Comparison of ENCODE assay signal across 25 cellular contexts in genomic region chr1:51621161-51621560, GRCh38. TPM values are rescaled to one million over a fixed set of nuclear protein-coding genes. Genes with fewer than 3 reads are reported as not detected.
DNase-seq lines count a peak whose midpoint lies in the region; ATAC-seq, FAIRE-seq and TF ChIP-seq lines count a peak whose summit lies in the region.
"Had no signal": no experiment of that assay in that cellular context is flagged by ENCODE, and none has a peak within 500 bp of the region (broad histone marks: within the 10 kb centered on the region; RNA-seq: fewer than 3 reads in every experiment).

No MANE protein-coding gene starts in this region.

- no peak overlapping the region for H3K27ac Mint-ChIP-seq in neural progenitor cell
- no peak overlapping the region for H3K27ac Mint-ChIP-seq in stimulated activated memory B cell treated with anti-CD40 and anti-IgM and Interleukin-4, amounts not matched to agents 10 μg/mL and 1 μg/mL and 100 μg/mL, for 72 hours
- no peak overlapping the region for H3K27ac Mint-ChIP-seq in activated naive CD4-positive, alpha-beta T cell treated with anti-CD3 and anti-CD28 coated beads for 36 hours
- H3K27ac Mint-ChIP-seq: activated CD8-positive, alpha-beta T cell treated with anti-CD3 and anti-CD28 coated beads, Interleukin-2, amount 10 ng/mL, durations not matched to agents 7 days and 5 days had no signal

- H3K36me3 ChIP-seq in HEK293 (ENCODE audit: control insufficient read depth in 2 of 2, insufficient read depth in 1 of 2, low read length in 2 of 2) (no peaks in the 10 kb centered on the region), ascending aorta (no peaks in the 10 kb centered on the region), neural progenitor cell (no peaks in the 10 kb centered on the region)
- H3K36me3 ChIP-seq: brain microvascular endothelial cell, colonic mucosa, gastroesophageal sphincter, HAP-1, prostate gland had no signal

- ATAC-seq in A549, result no peak
- ATAC-seq in stimulated activated memory B cell treated with anti-CD40 and anti-IgM and Interleukin-4, amounts not matched to agents 10 μg/mL and 1 μg/mL and 100 μg/mL, for 72 hours, result no peak
- ATAC-seq: activated CD8-positive, alpha-beta T cell treated with anti-CD3 and anti-CD28 coated beads, Interleukin-2, amount 10 ng/mL, durations not matched to agents 7 days and 5 days; gastroesophageal sphincter had no signal

- POLR2A ChIA-PET in A549 (lab: Yijun Ruan, JAX), result no interaction called here
- POLR2A ChIA-PET in HEK293 (lab: Yijun Ruan, JAX), result interaction anchor here (1.7 kb wide), 1 partner anchor 148 kb away, joined by 5 read pairs; no protein-coding TSS in a partner anchor

- no peak overlapping the region for H3K4me3 ChIP-seq in A549
- H3K4me3 ChIP-seq in HEK293 (ENCODE audit: low read depth, low read length), result no peak overlapping the region
- peak overlapping the region in 1 of 2 donors; percentile 11 for H3K4me3 ChIP-seq in ascending aorta
- no peak overlapping the region for H3K4me3 ChIP-seq in neural progenitor cell
- H3K4me3 ChIP-seq: colonic mucosa, HAP-1, prostate gland had no signal

- peaks cover 14% of the 10 kb centered on the region for H3K4me1 Mint-ChIP-seq in neural progenitor cell
- H3K4me1 Mint-ChIP-seq in stimulated activated memory B cell treated with anti-CD40 and anti-IgM and Interleukin-4, amounts not matched to agents 10 μg/mL and 1 μg/mL and 100 μg/mL, for 72 hours, result peaks cover 50% of the 10 kb centered on the region
- peaks cover 40% of the 10 kb centered on the region for H3K4me1 Mint-ChIP-seq in activated naive CD4-positive, alpha-beta T cell treated with anti-CD3 and anti-CD28 coated beads for 36 hours (ENCODE audit: low read depth)

- H3K27ac ChIP-seq in A549, result peak overlapping the region; percentile 60 to 62
- H3K27ac ChIP-seq in HEK293 (ENCODE audit: extremely low read depth, low read depth, low read length), result no peak overlapping the region
- H3K27ac ChIP-seq in ascending aorta, result peak overlapping the region; percentile 91 to 92
- no peak overlapping the region for H3K27ac ChIP-seq in neural progenitor cell
- H3K27ac ChIP-seq: brain microvascular endothelial cell, colonic mucosa, HL-60 had no signal

- TF ChIP-seq POLR2A in A549 (IDR thresholded peaks at IDR 0.05; ENCODE audit: low read length), result no peak

- DNase-seq in A549 (ENCODE audit: low read depth in 1 of 2, low spot score in 1 of 2), result peak in 1 of 2 experiments; percentile 61
- DNase-seq in ascending aorta (ENCODE audit: low spot score in 2 of 2), result no peak
- peak; percentile 9 for DNase-seq in neural progenitor cell (ENCODE audit: low spot score)
- no peak for DNase-seq in inferior parietal cortex (ENCODE audit: extremely low spot score)
- no peak for DNase-seq in activated naive CD4-positive, alpha-beta T cell treated with anti-CD3 and anti-CD28 coated beads for 36 hours
- DNase-seq in NCI-H1436 treated with DMSO at 0.1 percent for 48 hours (lab: John Stamatoyannopoulos, UW), result no peak
- DNase-seq: activated CD8-positive, alpha-beta T cell treated with anti-CD3 and anti-CD28 coated beads, Interleukin-2, amount 10 ng/mL, durations not matched to agents 7 days and 5 days; activated gamma-delta T cell; activated T-cell treated with anti-CD3 and anti-CD28 coated beads for 4 hours; brain microvascular endothelial cell; colonic mucosa; DMS79; mammary epithelial cell; NCI-H1417; NCI-H510A; stimulated activated CD4-positive, alpha-beta T cell treated with anti-CD3 and anti-CD28 coated beads, Interleukin-2, amount 100 ng/mL, for 24 hours; T-helper 1 cell had no signal

- H3K27me3 Mint-ChIP-seq in neural progenitor cell (ENCODE audit: insufficient read depth, low read depth), result no peaks in the 10 kb centered on the region
- H3K27me3 Mint-ChIP-seq in stimulated activated memory B cell treated with anti-CD40 and anti-IgM and Interleukin-4, amounts not matched to agents 10 μg/mL and 1 μg/mL and 100 μg/mL, for 72 hours, result no peaks in the 10 kb centered on the region
- no peaks in the 10 kb centered on the region for H3K27me3 Mint-ChIP-seq in activated naive CD4-positive, alpha-beta T cell treated with anti-CD3 and anti-CD28 coated beads for 36 hours (ENCODE audit: low read depth)

- H3K4me1 ChIP-seq in A549 (peaks cover 75% of the 10 kb centered on the region), HEK293 (ENCODE audit: control insufficient read depth, insufficient read depth, low read length) (peaks cover 34% of the 10 kb centered on the region), ascending aorta (peaks cover 5 to 32% of the 10 kb centered on the region in 2 donors), neural progenitor cell (peaks cover 15% of the 10 kb centered on the region)
- H3K4me1 ChIP-seq: prostate gland had no signal

- no peak overlapping the region for H3K9ac ChIP-seq in neural progenitor cell

- TF ChIP-seq EP300 in A549 (IDR thresholded peaks at IDR 0.05), result no peak

- H3K36me3 Mint-ChIP-seq in neural progenitor cell, result no peaks in the 10 kb centered on the region
- H3K36me3 Mint-ChIP-seq in stimulated activated memory B cell treated with anti-CD40 and anti-IgM and Interleukin-4, amounts not matched to agents 10 μg/mL and 1 μg/mL and 100 μg/mL, for 72 hours, result peaks cover 7% of the 10 kb centered on the region
- H3K36me3 Mint-ChIP-seq in activated naive CD4-positive, alpha-beta T cell treated with anti-CD3 and anti-CD28 coated beads for 36 hours (ENCODE audit: low read depth), result peaks cover 1% of the 10 kb centered on the region

- CTCF ChIA-PET in A549 (lab: Yijun Ruan, JAX), result interaction anchor here (1.9 kb wide), 1 partner anchor 148 kb away, joined by 9 read pairs; no protein-coding TSS in a partner anchor
- CTCF ChIA-PET in HEK293 (lab: Yijun Ruan, JAX), result interaction anchor here (0.7 kb wide), 1 partner anchor 307 kb away, joined by 3 read pairs; no protein-coding TSS in a partner anchor
- CTCF ChIA-PET in activated naive CD4-positive, alpha-beta T cell treated with anti-CD3 and anti-CD28 coated beads for 36 hours (lab: Charles Lee), result no interaction called here

- peaks cover 3% of the 10 kb centered on the region for H4K20me1 ChIP-seq in neural progenitor cell (ENCODE audit: low read depth)

- peaks cover 64% of the 10 kb centered on the region for H3K79me2 ChIP-seq in neural progenitor cell (ENCODE audit: low read depth)

- H3K9me3 ChIP-seq in A549 (no peaks in the 10 kb centered on the region), HEK293 (ENCODE audit: control insufficient read depth, insufficient read depth, low read depth, low read length) (no peaks in the 10 kb centered on the region), ascending aorta (no peaks in the 10 kb centered on the region), neural progenitor cell (ENCODE audit: low read depth) (no peaks in the 10 kb centered on the region)
- H3K9me3 ChIP-seq: colonic mucosa, gastroesophageal sphincter, HAP-1, prostate gland had no signal

- no peak for TF ChIP-seq RAD21 in A549 (conservative IDR thresholded peaks at IDR 0.05 in 1 of 2, IDR thresholded peaks at IDR 0.05 in 1 of 2)

- no peaks in the 10 kb centered on the region for H3F3A ChIP-seq in neural progenitor cell (ENCODE audit: low read depth)

- H2AFZ ChIP-seq in neural progenitor cell (replicated peaks), result no peak overlapping the region

- FAIRE-seq in A549 (lab: Jason Lieb, UNC), result no peak
- FAIRE-seq: small intestine had no signal

- no peak overlapping the region for H3K4me3 Mint-ChIP-seq in neural progenitor cell
- no peak overlapping the region for H3K4me3 Mint-ChIP-seq in stimulated activated memory B cell treated with anti-CD40 and anti-IgM and Interleukin-4, amounts not matched to agents 10 μg/mL and 1 μg/mL and 100 μg/mL, for 72 hours
- no peak overlapping the region for H3K4me3 Mint-ChIP-seq in activated naive CD4-positive, alpha-beta T cell treated with anti-CD3 and anti-CD28 coated beads for 36 hours
- H3K4me3 Mint-ChIP-seq: activated CD8-positive, alpha-beta T cell treated with anti-CD3 and anti-CD28 coated beads, Interleukin-2, amount 10 ng/mL, durations not matched to agents 7 days and 5 days; neural crest cell had no signal

- intact Hi-C loops in ascending aorta (cut with DNase I), result loop anchor here (5.0 kb wide), 1 partner anchor 61 kb away; no protein-coding TSS in a partner anchor
- intact Hi-C loops in activated naive CD4-positive, alpha-beta T cell treated with anti-CD3 and anti-CD28 coated beads for 36 hours (cut with micrococcal nuclease), result no loop called here

- TF ChIP-seq CTCF in A549 (IDR thresholded peaks at IDR 0.05) (no peak), HEK293 (tag by site-specific recombination; IDR thresholded peaks at IDR 0.05) (no peak), ascending aorta (IDR thresholded peaks at IDR 0.05) (no peak), neural progenitor cell (IDR thresholded peaks at IDR 0.05) (no peak)

- 50% methylated on average over 7 of the region's 7 CpGs for WGBS in A549 (ENCODE audit: missing lambda C conversion rate)

- H3K4me2 ChIP-seq in A549, result peak overlapping the region; percentile 66
- H3K4me2 ChIP-seq in neural progenitor cell, result no peak overlapping the region

- H3K9me3 Mint-ChIP-seq in neural progenitor cell, result no peaks in the 10 kb centered on the region
- no peaks in the 10 kb centered on the region for H3K9me3 Mint-ChIP-seq in stimulated activated memory B cell treated with anti-CD40 and anti-IgM and Interleukin-4, amounts not matched to agents 10 μg/mL and 1 μg/mL and 100 μg/mL, for 72 hours
- no peaks in the 10 kb centered on the region for H3K9me3 Mint-ChIP-seq in activated naive CD4-positive, alpha-beta T cell treated with anti-CD3 and anti-CD28 coated beads for 36 hours
- H3K9me3 Mint-ChIP-seq: neural crest cell had no signal

- H3K27me3 ChIP-seq in ascending aorta, result no peaks in the 10 kb centered on the region
- H3K27me3 ChIP-seq in neural progenitor cell, result no peaks in the 10 kb centered on the region
- H3K27me3 ChIP-seq: brain microvascular endothelial cell, colonic mucosa, gastroesophageal sphincter had no signal

TF ChIP-seq in A549, 52 proteins besides CTCF, POLR2A, EP300 and RAD21 (continues in another document):
- TF ChIP-seq SREBF2 (IDR thresholded peaks at IDR 0.05), result no peak
- TF ChIP-seq ZSCAN20 (CRISPR knock-in tag; IDR thresholded peaks at IDR 0.05), result no peak

RNA-seq across cellular contexts. Expression of gene OSBPL9, which starts 4.3 kb away (rescaled TPM):
- 93.7 and 108 TPM in 2 replicates for polyA plus RNA-seq in A549 (2011; rRNA removed)
- 21.0 and 30.1 TPM in 2 replicates for polyA plus RNA-seq in A549 (2012; cell fraction: cytosol; rRNA removed)
- 12.7 and 18.9 TPM in 2 replicates for polyA plus RNA-seq in A549 (2012; cell fraction: nucleus; rRNA removed)
- 45.1 to 52.9 TPM (median 52.6 TPM) in 3 replicates for polyA plus RNA-seq in A549 (2017; fragmentation: RNase III; extraction: RNeasy Plus Mini Kit Qiagen cat#74134 plus additional on column Dnase treatment)
- polyA minus RNA-seq in A549 (2011; rRNA and poly(A)+ RNA removed), result 139 and 185 TPM in 2 replicates
- 101 TPM for total RNA-seq in ascending aorta
- 112 and 149 TPM in 2 replicates for total RNA-seq in neural progenitor cell (ENCODE audit: low replicate concordance)
- 10 to 100 TPM; 38.2 to 40.7 TPM for total RNA-seq in activated naive CD4-positive, alpha-beta T cell treated with anti-CD3 and anti-CD28 coated beads for 36 hours

Comparison
In these comparisons a context has a peak if more than half of its experiments do, and no peak if none do; other contexts are left out.
1. H3K27ac ChIP-seq: peak in A549 (2 of 2) and ascending aorta (2 of 2); none in HEK293 (single experiment) and neural progenitor cell (single experiment).